8 cellular contexts compared by ENCODE assay signal in genomic region chr15:74901612-74902063, GRCh38. TPM values are rescaled to one million over a fixed set of nuclear protein-coding genes. Genes with fewer than 3 reads are reported as not detected.
A peak's percentile ranks its signal among the peaks of the same experiment; 100 is the strongest.
DNase-seq lines count a peak whose midpoint lies in the region; TF ChIP-seq lines count a peak whose summit lies in the region.

No MANE protein-coding gene starts in this region.

- no peak for TF ChIP-seq POLR2A in adrenal gland (IDR thresholded peaks at IDR 0.05)

- no peak overlapping the region for H3K4me3 Mint-ChIP-seq in T-helper 1 cell treated with Interleukin-12 subunit alpha and Interleukin-12 subunit beta and Interleukin-4 antibody, amounts not matched to agents 30 μg/mL and 1 μg/mL, for 36 hours

- H3K27ac ChIP-seq in DOHH2 (ENCODE audit: low read depth, low read length), result no peak overlapping the region
- no peak overlapping the region for H3K27ac ChIP-seq in adrenal gland
- H3K27ac ChIP-seq in hepatocyte, result no peak overlapping the region

- H3K36me3 ChIP-seq in DOHH2 (ENCODE audit: control insufficient read depth, low read length) (peaks cover 82% of the 10 kb centered on the region), adrenal gland (replicated peaks in 1 of 2) (peaks cover 0 to 57% of the 10 kb centered on the region in 2 donors), hepatocyte (replicated peaks; ENCODE audit: insufficient read depth, low read depth) (peaks cover 8% of the 10 kb centered on the region)

- peaks cover 34% of the 10 kb centered on the region for H3K4me1 Mint-ChIP-seq in T-helper 1 cell treated with Interleukin-12 subunit alpha and Interleukin-12 subunit beta and Interleukin-4 antibody, amounts not matched to agents 30 μg/mL and 1 μg/mL, for 36 hours (ENCODE audit: low read depth)

- TF ChIP-seq CTCF in DOHH2 (IDR thresholded peaks at IDR 0.05; ENCODE audit: low read depth, low read length, poor library complexity, severe bottlenecking) (peak; percentile 94), adrenal gland (IDR thresholded peaks at IDR 0.05) (peak; percentile 68 to 95 (median 85)), hepatocyte (IDR thresholded peaks at IDR 0.05; ENCODE audit: poor library complexity) (peak; percentile 94)

- no peak overlapping the region for H3K4me3 ChIP-seq in DOHH2 (ENCODE audit: low read length)
- no peak overlapping the region for H3K4me3 ChIP-seq in Jurkat, Clone E6-1 (ENCODE audit: low read length)
- no peak overlapping the region for H3K4me3 ChIP-seq in adrenal gland
- H3K4me3 ChIP-seq in hepatocyte, result no peak overlapping the region

- no peaks in the 10 kb centered on the region for H3K9me3 Mint-ChIP-seq in T-helper 1 cell treated with Interleukin-12 subunit alpha and Interleukin-12 subunit beta and Interleukin-4 antibody, amounts not matched to agents 30 μg/mL and 1 μg/mL, for 36 hours

- no peak overlapping the region for H2AFZ ChIP-seq in hepatocyte

- no peaks in the 10 kb centered on the region for H3K27me3 Mint-ChIP-seq in T-helper 1 cell treated with Interleukin-12 subunit alpha and Interleukin-12 subunit beta and Interleukin-4 antibody, amounts not matched to agents 30 μg/mL and 1 μg/mL, for 36 hours (ENCODE audit: low read depth)

- H3K27me3 ChIP-seq in DOHH2 (ENCODE audit: control insufficient read depth, low read length), result no peaks in the 10 kb centered on the region
- H3K27me3 ChIP-seq in adrenal gland, result no peaks in the 10 kb centered on the region
- H3K27me3 ChIP-seq in hepatocyte, result no peaks in the 10 kb centered on the region

- peaks cover 43% of the 10 kb centered on the region for H3K36me3 Mint-ChIP-seq in T-helper 1 cell treated with Interleukin-12 subunit alpha and Interleukin-12 subunit beta and Interleukin-4 antibody, amounts not matched to agents 30 μg/mL and 1 μg/mL, for 36 hours (ENCODE audit: low read depth)

- no peaks in the 10 kb centered on the region for H4K20me1 ChIP-seq in DOHH2 (ENCODE audit: control insufficient read depth, insufficient read depth, low read depth, low read length)
- H4K20me1 ChIP-seq in hepatocyte (ENCODE audit: insufficient read depth, poor library complexity, severe bottlenecking), result no peaks in the 10 kb centered on the region

- no peaks in the 10 kb centered on the region for H3K9me3 ChIP-seq in DOHH2 (ENCODE audit: control insufficient read depth, insufficient read depth, low read length)
- no peaks in the 10 kb centered on the region for H3K9me3 ChIP-seq in adrenal gland (replicated peaks in 1 of 3)
- H3K9me3 ChIP-seq in hepatocyte (ENCODE audit: low read depth), result no peaks in the 10 kb centered on the region

- H3K9me2 ChIP-seq in DOHH2 (replicated peaks; ENCODE audit: control insufficient read depth, low read length) (no peaks in the 10 kb centered on the region), hepatocyte (replicated peaks; ENCODE audit: insufficient read depth) (no peaks in the 10 kb centered on the region)

- peaks cover 18% of the 10 kb centered on the region for H3K79me2 ChIP-seq in DOHH2 (ENCODE audit: control insufficient read depth, low read length)
- peaks cover 33% of the 10 kb centered on the region for H3K79me2 ChIP-seq in hepatocyte

- 14 to 19% (median 17%) methylated on average over 5 of the region's 5 CpGs for WGBS in adrenal gland, 4 donors
- 20% methylated on average over 5 of the region's 5 CpGs for WGBS in hepatocyte (ENCODE audit: low lambda C conversion rate, missing lambda C conversion rate)

- intact Hi-C loops in adrenal gland (cut with DNase I), result no loop called here

- H3K4me1 ChIP-seq in DOHH2 (ENCODE audit: control insufficient read depth, low read length) (peaks cover 24% of the 10 kb centered on the region), adrenal gland (replicated peaks in 1 of 2) (peaks cover 6 to 27% of the 10 kb centered on the region in 2 donors), hepatocyte (ENCODE audit: insufficient read depth) (peaks cover 15% of the 10 kb centered on the region)

- peak overlapping the region; percentile 10; the same call in 1 of the 2 replicates for H3K4me2 ChIP-seq in DOHH2 (ENCODE audit: low read length)
- H3K4me2 ChIP-seq in hepatocyte, result no peak overlapping the region

- DNase-seq in Jurkat, Clone E6-1 (ENCODE audit: low read depth, low spot score), result peak; percentile 43
- DNase-seq in adrenal gland (peak; percentile 36 to 84 (median 60)), hepatocyte (ENCODE audit: low spot score) (peak; percentile 74), cortex of kidney (lab: John Stamatoyannopoulos, UW) (no peak), H4 (ENCODE audit: low spot score) (no peak)
- DNase-seq in stimulated activated CD4-positive, alpha-beta T cell treated with anti-CD3 and anti-CD28 coated beads, Interleukin-15, amount 100 ng/mL, for 24 hours, result peak; percentile 64

- H3F3A ChIP-seq in DOHH2 (ENCODE audit: control insufficient read depth, insufficient read depth), result peaks cover 14% of the 10 kb centered on the region

- peak overlapping the region; percentile 36 for H3K27ac Mint-ChIP-seq in T-helper 1 cell treated with Interleukin-12 subunit alpha and Interleukin-12 subunit beta and Interleukin-4 antibody, amounts not matched to agents 30 μg/mL and 1 μg/mL, for 36 hours

RNA-seq across cellular contexts. Expression of gene FAM219B, which starts 5.0 kb away (rescaled TPM):
- 5.2 TPM for polyA plus RNA-seq in Jurkat, Clone E6-1 (2012; ENCODE audit: insufficient read depth, insufficient read length)
- total RNA-seq in adrenal gland, result 100 to 1,000 TPM in 1 of 8 donors, 10 to 100 TPM in 7; 44.0 to 111 (median 78.0) TPM
- 10 to 100 TPM; 45.0 to 54.5 (median 51.4) TPM for polyA plus RNA-seq in adrenal gland
- 36.9 and 45.9 TPM in 2 replicates for total RNA-seq in hepatocyte
- polyA plus RNA-seq in hepatocyte, result 34.5 and 35.9 TPM in 2 replicates
- total RNA-seq in H4 (2014; rRNA removed; shearing (Covaris generic)), result 28.4 and 46.5 TPM in 2 replicates

RNA-seq across cellular contexts. Expression of gene MPI, which starts 11.8 kb away (rescaled TPM):
- 61.2 TPM for polyA plus RNA-seq in Jurkat, Clone E6-1 (2012; ENCODE audit: insufficient read depth, insufficient read length)
- total RNA-seq in adrenal gland (100 to 1,000 TPM in 5 of 8 donors, 10 to 100 TPM in 3; 68.7 to 218 (median 125) TPM), hepatocyte (41.1 and 43.8 TPM in 2 replicates)
- polyA plus RNA-seq in adrenal gland (100 to 1,000 TPM in 1 of 3 donors, 10 to 100 TPM in 2; 26.2 to 123 (median 37.9) TPM), hepatocyte (32.6 and 32.8 TPM in 2 replicates)
- total RNA-seq in H4 (2014; rRNA removed; shearing (Covaris generic)), result 91.1 and 101 TPM in 2 replicates

RNA-seq across cellular contexts. Expression of gene SCAMP2, which starts 28.5 kb away (rescaled TPM):
- 70.9 TPM for polyA plus RNA-seq in Jurkat, Clone E6-1 (2012; ENCODE audit: insufficient read depth, insufficient read length)
- total RNA-seq in adrenal gland (100 to 1,000 TPM in 5 of 8 donors, 10 to 100 TPM in 3; 79.1 to 185 (median 104) TPM), hepatocyte (64.0 and 84.3 TPM in 2 replicates)
- polyA plus RNA-seq in adrenal gland (100 to 1,000 TPM in 1 of 3 donors, 10 to 100 TPM in 2; 45.0 to 109 (median 61.9) TPM), hepatocyte (123 and 130 TPM in 2 replicates)
- 14.3 and 21.3 TPM in 2 replicates for total RNA-seq in H4 (2014; rRNA removed; shearing (Covaris generic))

RNA-seq across cellular contexts. Expression of gene COX5A, which starts 36.2 kb away (rescaled TPM):
- 551 TPM for polyA plus RNA-seq in Jurkat, Clone E6-1 (2012; ENCODE audit: insufficient read depth, insufficient read length)
- 100 to 1,000 TPM; 107 to 330 (median 153) TPM for total RNA-seq in adrenal gland
- polyA plus RNA-seq in adrenal gland, result 100 to 1,000 TPM in 2 of 3 donors, 10 to 100 TPM in 1; 85.5 to 244 (median 190) TPM
- 151 and 197 TPM in 2 replicates for total RNA-seq in hepatocyte
- polyA plus RNA-seq in hepatocyte, result 404 and 449 TPM in 2 replicates
- total RNA-seq in H4 (2014; rRNA removed; shearing (Covaris generic)), result 160 and 163 TPM in 2 replicates

RNA-seq across cellular contexts. Expression of gene RPP25, which starts 54.9 kb away (rescaled TPM):
- 2.8 TPM for polyA plus RNA-seq in Jurkat, Clone E6-1 (2012; ENCODE audit: insufficient read depth, insufficient read length)
- total RNA-seq in adrenal gland (10 to 100 TPM; 17.4 to 46.2 (median 26.9) TPM), hepatocyte (22.7 and 23.4 TPM in 2 replicates)
- polyA plus RNA-seq in adrenal gland (10 to 100 TPM; 12.1 to 18.4 (median 15.5) TPM), hepatocyte (60.4 and 65.6 TPM in 2 replicates)
- 0.12 TPM in 1 of 2 replicates, not detected in the other for total RNA-seq in H4 (2014; rRNA removed; shearing (Covaris generic))

Comparison
In these comparisons a context has a peak if more than half of its experiments do, and no peak if none do; other contexts are left out.
1. DNase-seq: peak in Jurkat, Clone E6-1 (single experiment), adrenal gland (7 of 7), hepatocyte (single experiment) and stimulated activated CD4-positive, alpha-beta T cell treated with anti-CD3 and anti-CD28 coated beads, Interleukin-15, amount 100 ng/mL, for 24 hours (single experiment); none in cortex of kidney (single experiment) and H4 (single experiment).
2. Peak in every context shown above with its lines, with median percentiles within 50 percentile points of each other: CTCF ChIP-seq.